In the genomic region with DNA sequence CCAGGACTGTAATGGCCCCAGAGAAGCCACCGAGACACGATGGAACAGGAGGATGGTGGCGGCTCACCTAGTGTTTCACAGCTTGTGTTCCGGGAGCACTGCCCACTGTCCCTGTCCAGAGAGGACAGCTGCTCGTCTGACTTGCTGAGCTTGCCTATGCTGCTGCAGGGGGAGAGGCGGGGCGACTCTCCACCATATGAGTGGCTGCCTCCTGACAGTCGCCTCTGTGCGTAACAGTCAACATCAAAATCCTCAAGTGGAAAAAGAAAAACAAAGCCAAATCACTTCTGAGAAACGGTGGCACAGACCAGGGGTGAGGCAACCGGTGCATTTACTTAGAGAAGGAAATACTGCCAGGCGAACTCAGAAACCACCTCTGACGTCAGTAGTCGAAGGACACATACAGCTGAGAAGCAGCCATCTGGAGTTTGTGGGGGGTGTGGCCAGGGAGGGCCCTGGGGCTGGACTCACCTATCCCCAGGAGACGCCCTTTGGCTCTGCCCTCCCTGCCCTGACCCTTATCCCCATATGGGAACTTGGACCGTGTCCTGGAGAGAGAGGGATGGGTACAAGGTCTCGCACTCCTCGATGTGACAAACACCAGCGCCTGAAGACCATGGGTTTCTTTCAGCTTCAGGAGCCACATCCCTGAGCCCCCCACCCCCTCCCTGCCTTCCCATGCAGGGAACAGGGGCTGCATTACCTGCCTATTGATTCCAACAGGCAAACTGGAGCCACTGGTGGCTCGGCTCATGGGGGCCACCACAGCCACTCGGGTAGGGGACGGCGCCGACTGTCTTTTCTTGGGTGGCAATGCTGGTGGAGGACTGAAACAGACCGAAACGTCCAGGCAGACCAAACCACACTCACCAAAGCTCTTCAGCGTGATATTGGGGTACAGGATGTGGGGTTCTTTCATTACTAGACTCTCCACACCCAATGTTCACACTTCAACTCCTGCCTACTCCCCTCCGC, we compare ENCODE assay signal across 1 cellular context.
TF ChIP-seq lines count a peak whose summit lies in the region.

No MANE protein-coding gene starts in this region.

TF ChIP-seq in liver, 16 proteins besides CTCF, POLR2A, EP300 and RAD21 (continued from another document):
- TF ChIP-seq, protein P1, sequence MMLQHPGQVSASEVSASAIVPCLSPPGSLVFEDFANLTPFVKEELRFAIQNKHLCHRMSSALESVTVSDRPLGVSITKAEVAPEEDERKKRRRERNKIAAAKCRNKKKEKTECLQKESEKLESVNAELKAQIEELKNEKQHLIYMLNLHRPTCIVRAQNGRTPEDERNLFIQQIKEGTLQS (IDR thresholded peaks at IDR 0.05) = peak; percentile 94
- TF ChIP-seq SP1 (IDR thresholded peaks at IDR 0.05) = peak; percentile 97
- peak; percentile 98 for TF ChIP-seq HNF4G (IDR thresholded peaks at IDR 0.05)
- TF ChIP-seq JUND (IDR thresholded peaks at IDR 0.05) = peak; percentile 65 to 94
- TF ChIP-seq, protein P2, sequence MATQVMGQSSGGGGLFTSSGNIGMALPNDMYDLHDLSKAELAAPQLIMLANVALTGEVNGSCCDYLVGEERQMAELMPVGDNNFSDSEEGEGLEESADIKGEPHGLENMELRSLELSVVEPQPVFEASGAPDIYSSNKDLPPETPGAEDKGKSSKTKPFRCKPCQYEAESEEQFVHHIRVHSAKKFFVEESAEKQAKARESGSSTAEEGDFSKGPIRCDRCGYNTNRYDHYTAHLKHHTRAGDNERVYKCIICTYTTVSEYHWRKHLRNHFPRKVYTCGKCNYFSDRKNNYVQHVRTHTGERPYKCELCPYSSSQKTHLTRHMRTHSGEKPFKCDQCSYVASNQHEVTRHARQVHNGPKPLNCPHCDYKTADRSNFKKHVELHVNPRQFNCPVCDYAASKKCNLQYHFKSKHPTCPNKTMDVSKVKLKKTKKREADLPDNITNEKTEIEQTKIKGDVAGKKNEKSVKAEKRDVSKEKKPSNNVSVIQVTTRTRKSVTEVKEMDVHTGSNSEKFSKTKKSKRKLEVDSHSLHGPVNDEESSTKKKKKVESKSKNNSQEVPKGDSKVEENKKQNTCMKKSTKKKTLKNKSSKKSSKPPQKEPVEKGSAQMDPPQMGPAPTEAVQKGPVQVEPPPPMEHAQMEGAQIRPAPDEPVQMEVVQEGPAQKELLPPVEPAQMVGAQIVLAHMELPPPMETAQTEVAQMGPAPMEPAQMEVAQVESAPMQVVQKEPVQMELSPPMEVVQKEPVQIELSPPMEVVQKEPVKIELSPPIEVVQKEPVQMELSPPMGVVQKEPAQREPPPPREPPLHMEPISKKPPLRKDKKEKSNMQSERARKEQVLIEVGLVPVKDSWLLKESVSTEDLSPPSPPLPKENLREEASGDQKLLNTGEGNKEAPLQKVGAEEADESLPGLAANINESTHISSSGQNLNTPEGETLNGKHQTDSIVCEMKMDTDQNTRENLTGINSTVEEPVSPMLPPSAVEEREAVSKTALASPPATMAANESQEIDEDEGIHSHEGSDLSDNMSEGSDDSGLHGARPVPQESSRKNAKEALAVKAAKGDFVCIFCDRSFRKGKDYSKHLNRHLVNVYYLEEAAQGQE (IDR thresholded peaks at IDR 0.05) = peak; percentile 22
- peak; percentile 99 for TF ChIP-seq TAF1 (conservative IDR thresholded peaks at IDR 0.05)
- TF ChIP-seq FOXA1 (IDR thresholded peaks at IDR 0.05) = peak; percentile 40
- TF ChIP-seq FOXA2 (IDR thresholded peaks at IDR 0.05) = peak; percentile 59
